In the genomic region with DNA sequence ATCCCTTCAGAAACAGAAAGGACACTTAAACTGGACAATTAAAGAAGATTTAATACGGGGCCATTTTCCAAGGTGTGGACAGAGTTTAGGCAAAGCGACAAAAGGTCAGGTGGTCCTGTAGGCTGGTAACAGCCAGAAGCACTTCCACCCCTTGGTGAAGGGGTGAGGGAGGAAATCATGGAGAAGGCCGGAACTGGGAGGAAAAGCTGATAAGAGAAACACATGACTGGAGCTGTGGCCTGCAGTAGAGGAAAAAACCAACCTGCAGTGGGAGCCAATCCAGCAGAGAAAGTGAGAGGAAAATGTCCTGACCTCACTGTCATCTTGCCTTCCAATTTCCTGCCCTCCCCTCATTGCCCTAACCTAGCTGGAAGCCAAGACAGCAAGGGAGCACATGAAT, we compare ENCODE assay signal across 36 cellular contexts.
"Had no signal": no experiment of that assay in that cellular context is flagged by ENCODE, and none has a peak within 500 bp of the region (broad histone marks: within the 10 kb centered on the region; RNA-seq: fewer than 3 reads in every experiment).

No MANE protein-coding gene starts in this region.

- H3K4me3 ChIP-seq: adrenal gland, body of pancreas, breast epithelium had no signal

- H3K36me3 Mint-ChIP-seq: activated CD4-positive, alpha-beta memory T cell treated with anti-CD3 and anti-CD28 coated beads for 36 hours; activated naive CD4-positive, alpha-beta T cell treated with anti-CD3 and anti-CD28 coated beads, Interleukin-2, amount 50 U/mL, for 72 hours; activated naive CD8-positive, alpha-beta T cell treated with anti-CD3 and anti-CD28 coated beads for 36 hours had no signal

- H3K4me1 Mint-ChIP-seq: activated B cell treated with CpG ODN at 0.5 μM for 24 hours; activated CD4-positive, alpha-beta T cell treated with anti-CD3 and anti-CD28 coated beads, Interleukin-2, amount 10 ng/mL, durations not matched to agents 24 days and 14 days; activated naive CD8-positive, alpha-beta T cell treated with anti-CD3 and anti-CD28 coated beads for 36 hours; activated T-helper 17 cell treated with anti-CD3 and anti-CD28 coated beads, Interleukin-2, amount 50 U/mL, for 72 hours had no signal

- FAIRE-seq: astrocyte, colon had no signal

- H3K4me3 Mint-ChIP-seq: activated B cell treated with CpG ODN at 0.5 μM for 24 hours; activated CD4-positive, alpha-beta memory T cell treated with anti-CD3 and anti-CD28 coated beads for 36 hours; activated CD4-positive, alpha-beta T cell treated with anti-CD3 and anti-CD28 coated beads, Interleukin-2, amount 10 ng/mL, durations not matched to agents 24 days and 14 days; activated CD8-positive, alpha-beta T cell treated with anti-CD3 and anti-CD28 coated beads for 36 hours; activated naive CD4-positive, alpha-beta T cell treated with anti-CD3 and anti-CD28 coated beads for 36 hours; activated naive CD8-positive, alpha-beta T cell treated with anti-CD3 and anti-CD28 coated beads for 36 hours; activated T-cell treated with anti-CD3 and anti-CD28 coated beads, Interleukin-2, amount 50 U/mL, for 24 hours; activated T-cell treated with anti-CD3 and anti-CD28 coated beads, Interleukin-2, amount 50 U/mL, for 72 hours; activated T-helper 1 cell treated with anti-CD3 and anti-CD28 coated beads, Interleukin-12 subunit alpha, Interleukin-12 subunit beta, Interleukin-2, Interleukin-4 antibody, amounts not matched to agents 30 ng/mL and 10 ng/mL and 1 ng/mL, durations not matched to agents 14 hours and 24 hours and 36 hours; activated T-helper 17 cell treated with anti-CD3 and anti-CD28 coated beads, Interleukin-2, amount 50 U/mL, for 72 hours; T-helper 1 cell treated with Interleukin-12 subunit alpha and Interleukin-12 subunit beta and Interleukin-4 antibody, amounts not matched to agents 30 μg/mL and 1 μg/mL, for 36 hours; T-helper 2 cell treated with Interferon-gamma antibody and Interleukin-4, amounts not matched to agents 5 μg/mL and 100 μg/mL, for 36 hours had no signal

- H3K27ac Mint-ChIP-seq: activated B cell treated with CpG ODN at 0.5 μM for 24 hours; activated CD4-positive, alpha-beta memory T cell treated with anti-CD3 and anti-CD28 coated beads for 36 hours; activated CD4-positive, alpha-beta T cell treated with anti-CD3 and anti-CD28 coated beads, Interleukin-2, amount 10 ng/mL, durations not matched to agents 24 days and 14 days; activated CD8-positive, alpha-beta T cell treated with anti-CD3 and anti-CD28 coated beads for 36 hours; activated naive CD4-positive, alpha-beta T cell treated with anti-CD3 and anti-CD28 coated beads for 36 hours; activated naive CD4-positive, alpha-beta T cell treated with anti-CD3 and anti-CD28 coated beads, Interleukin-2, amount 50 U/mL, for 72 hours; activated naive CD8-positive, alpha-beta T cell treated with anti-CD3 and anti-CD28 coated beads for 36 hours; activated T-cell treated with anti-CD3 and anti-CD28 coated beads, Interleukin-2, amount 50 U/mL, for 24 hours; activated T-cell treated with anti-CD3 and anti-CD28 coated beads, Interleukin-2, amount 50 U/mL, for 72 hours; activated T-helper 1 cell treated with anti-CD3 and anti-CD28 coated beads, Interleukin-12 subunit alpha, Interleukin-12 subunit beta, Interleukin-2, Interleukin-4 antibody, amounts not matched to agents 30 ng/mL and 10 ng/mL and 1 ng/mL, durations not matched to agents 14 hours and 24 hours and 36 hours; activated T-helper 17 cell treated with anti-CD3 and anti-CD28 coated beads, Interleukin-2, amount 50 U/mL, for 72 hours; T-helper 1 cell treated with Interleukin-12 subunit alpha and Interleukin-12 subunit beta and Interleukin-4 antibody, amounts not matched to agents 30 μg/mL and 1 μg/mL, for 36 hours; T-helper 2 cell treated with Interferon-gamma antibody and Interleukin-4, amounts not matched to agents 5 μg/mL and 100 μg/mL, for 36 hours had no signal

- H3K9me3 ChIP-seq: adrenal gland, body of pancreas, breast epithelium had no signal

- H3K27me3 ChIP-seq: adrenal gland, body of pancreas, brain microvascular endothelial cell, breast epithelium had no signal

- H3K27ac ChIP-seq: adrenal gland, body of pancreas, brain microvascular endothelial cell, breast epithelium, VCaP had no signal

- H3K9me3 Mint-ChIP-seq: activated B cell treated with CpG ODN at 0.5 μM for 24 hours; activated CD4-positive, alpha-beta memory T cell treated with anti-CD3 and anti-CD28 coated beads for 36 hours; activated CD4-positive, alpha-beta T cell treated with anti-CD3 and anti-CD28 coated beads, Interleukin-2, amount 10 ng/mL, durations not matched to agents 24 days and 14 days; activated CD8-positive, alpha-beta T cell treated with anti-CD3 and anti-CD28 coated beads for 36 hours; activated naive CD4-positive, alpha-beta T cell treated with anti-CD3 and anti-CD28 coated beads for 36 hours; activated naive CD4-positive, alpha-beta T cell treated with anti-CD3 and anti-CD28 coated beads, Interleukin-2, amount 50 U/mL, for 72 hours; activated naive CD8-positive, alpha-beta T cell treated with anti-CD3 and anti-CD28 coated beads for 36 hours; activated T-cell treated with anti-CD3 and anti-CD28 coated beads, Interleukin-2, amount 50 U/mL, for 24 hours; activated T-cell treated with anti-CD3 and anti-CD28 coated beads, Interleukin-2, amount 50 U/mL, for 72 hours; activated T-helper 1 cell treated with anti-CD3 and anti-CD28 coated beads, Interleukin-12 subunit alpha, Interleukin-12 subunit beta, Interleukin-2, Interleukin-4 antibody, amounts not matched to agents 30 ng/mL and 10 ng/mL and 1 ng/mL, durations not matched to agents 14 hours and 24 hours and 36 hours; activated T-helper 17 cell treated with anti-CD3 and anti-CD28 coated beads, Interleukin-2, amount 50 U/mL, for 72 hours; T-helper 1 cell treated with Interleukin-12 subunit alpha and Interleukin-12 subunit beta and Interleukin-4 antibody, amounts not matched to agents 30 μg/mL and 1 μg/mL, for 36 hours; T-helper 2 cell treated with Interferon-gamma antibody and Interleukin-4, amounts not matched to agents 5 μg/mL and 100 μg/mL, for 36 hours had no signal

- H3K36me3 ChIP-seq: adrenal gland, brain microvascular endothelial cell, breast epithelium had no signal

- H3K4me1 ChIP-seq: adrenal gland, body of pancreas, breast epithelium had no signal

- DNase-seq: activated B cell treated with CpG ODN at 0.5 μM for 24 hours; activated CD4-positive, alpha-beta memory T cell treated with anti-CD3 and anti-CD28 coated beads for 36 hours; activated CD4-positive, alpha-beta T cell treated with anti-CD3 and anti-CD28 coated beads for 4 hours; activated CD4-positive, alpha-beta T cell treated with anti-CD3 and anti-CD28 coated beads, Interleukin-2, amount 10 ng/mL, durations not matched to agents 24 days and 14 days; activated CD4-positive, alpha-beta T cell treated with anti-CD3 and anti-CD28 coated beads, Interleukin-2, amount 50 U/mL, for 1 hour; activated CD4-positive, alpha-beta T cell treated with anti-CD3 and anti-CD28 coated beads, Interleukin-2, amount 50 U/mL, for 4 hours; activated CD4-positive, CD25-positive, alpha-beta regulatory T cell treated with anti-CD3 and anti-CD28 coated beads, Interleukin-2, amount 50 U/mL, for 72 hours; activated CD8-positive, alpha-beta memory T cell treated with anti-CD3 and anti-CD28 coated beads, Interleukin-2, amount 50 U/mL, for 4 hours; activated CD8-positive, alpha-beta T cell treated with anti-CD3 and anti-CD28 coated beads for 36 hours; activated effector memory CD4-positive, alpha-beta T cell treated with anti-CD3 and anti-CD28 coated beads, Interleukin-2, amount 50 U/mL, for 16 hours; activated gamma-delta T cell treated with Interleukin-2 at 50 U/mL for 16 hours; activated naive CD4-positive, alpha-beta T cell; activated naive CD4-positive, alpha-beta T cell treated with anti-CD3 and anti-CD28 coated beads for 36 hours; activated naive CD4-positive, alpha-beta T cell treated with anti-CD3 and anti-CD28 coated beads, Interleukin-2, amount 50 U/mL, for 16 hours; activated naive CD8-positive, alpha-beta T cell treated with anti-CD3 and anti-CD28 coated beads for 36 hours; activated T-cell treated with anti-CD3 and anti-CD28 coated beads for 4 hours; activated T-cell treated with anti-CD3 and anti-CD28 coated beads, Interleukin-2, amount 50 U/mL, for 24 hours; activated T-cell treated with anti-CD3 and anti-CD28 coated beads, Interleukin-2, amount 50 U/mL, for 72 hours; adrenal gland; amniotic stem cell; aorta; body of pancreas; brain microvascular endothelial cell; central memory CD4-positive, alpha-beta T cell; T-helper 1 cell; T-helper 2 cell; T-helper 9 cell had no signal

- H3K27me3 Mint-ChIP-seq: activated CD4-positive, alpha-beta T cell treated with anti-CD3 and anti-CD28 coated beads, Interleukin-2, amount 10 ng/mL, durations not matched to agents 24 days and 14 days had no signal
